In the genomic region with DNA sequence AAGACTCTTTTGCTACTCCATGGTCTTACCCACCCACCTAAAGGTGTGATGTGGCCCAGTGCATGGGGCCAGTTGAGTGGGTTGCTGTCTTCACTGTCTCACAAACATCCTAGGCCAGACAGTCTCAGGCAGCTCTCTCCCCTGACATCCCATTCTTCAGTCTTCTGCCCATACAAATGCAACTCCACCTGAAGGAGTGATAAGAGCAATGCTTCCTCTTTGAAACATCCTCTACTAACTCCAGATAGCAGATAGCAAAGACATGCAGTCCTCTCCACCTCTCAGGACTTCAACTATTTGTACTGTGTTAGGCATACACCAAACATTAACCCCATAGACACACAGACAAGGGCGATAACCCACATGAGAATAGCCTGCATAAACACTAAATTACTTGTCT, we compare ENCODE assay signal across 14 cellular contexts.
DNase-seq lines count a peak whose midpoint lies in the region; ATAC-seq, FAIRE-seq and TF ChIP-seq lines count a peak whose summit lies in the region.
"Had no signal": no experiment of that assay in that cellular context is flagged by ENCODE, and none has a peak within 500 bp of the region (broad histone marks: within the 10 kb centered on the region; RNA-seq: fewer than 3 reads in every experiment).

No MANE protein-coding gene starts in this region.

- ATAC-seq in naive thymus-derived CD8-positive, alpha-beta T cell, result no peak
- ATAC-seq in HG02870 (IDR thresholded peaks at IDR 0.05; ENCODE audit: unreplicated experiment), result no peak
- ATAC-seq: A549, HCT116 had no signal

- peaks cover 42% of the 10 kb centered on the region for H3K4me1 Mint-ChIP-seq in activated naive CD4-positive, alpha-beta T cell treated with anti-CD3 and anti-CD28 coated beads, Interleukin-2, amount 10 ng/mL, durations not matched to agents 7 days and 5 days
- peaks cover 12% of the 10 kb centered on the region for H3K4me1 Mint-ChIP-seq in activated naive CD4-positive, alpha-beta T cell treated with anti-CD3 and anti-CD28 coated beads for 36 hours (ENCODE audit: low read depth)
- peaks cover 6 to 12% (median 7%) of the 10 kb centered on the region in 4 donors for H3K4me1 Mint-ChIP-seq in naive thymus-derived CD8-positive, alpha-beta T cell

- no peak overlapping the region for H3K4me3 ChIP-seq in bronchial epithelial cell (ENCODE audit: low read depth, low read length)
- H3K4me3 ChIP-seq: A549, GM23248 had no signal

- peaks cover 8% of the 10 kb centered on the region for H3K36me3 Mint-ChIP-seq in activated naive CD4-positive, alpha-beta T cell treated with anti-CD3 and anti-CD28 coated beads, Interleukin-2, amount 10 ng/mL, durations not matched to agents 7 days and 5 days
- H3K36me3 Mint-ChIP-seq in activated naive CD4-positive, alpha-beta T cell treated with anti-CD3 and anti-CD28 coated beads for 36 hours (ENCODE audit: low read depth), result no peaks in the 10 kb centered on the region
- H3K36me3 Mint-ChIP-seq in naive thymus-derived CD8-positive, alpha-beta T cell, result peaks cover 0 to 4% (median 0%) of the 10 kb centered on the region in 3 donors

- no peak for TF ChIP-seq CTCF in bronchial epithelial cell (IDR thresholded peaks at IDR 0.05; ENCODE audit: insufficient read depth, low read length, severe bottlenecking)

- H3K27me3 ChIP-seq in bronchial epithelial cell (ENCODE audit: control insufficient read depth, insufficient read depth, low read length), result no peaks in the 10 kb centered on the region
- H3K27me3 ChIP-seq: BE2C had no signal

- CTCF ChIA-PET in activated naive CD4-positive, alpha-beta T cell treated with anti-CD3 and anti-CD28 coated beads, Interleukin-2, amount 10 ng/mL, durations not matched to agents 7 days and 5 days (lab: Charles Lee), result interaction anchor here (0.6 to 1.2 kb wide), 2 partner anchors 18 to 446 kb away, joined by 3 read pairs; no protein-coding TSS in a partner anchor
- CTCF ChIA-PET in activated naive CD4-positive, alpha-beta T cell treated with anti-CD3 and anti-CD28 coated beads for 36 hours (lab: Charles Lee), result interaction anchor here (0.6 to 6.9 kb wide), 4 partner anchors 11 to 65 kb away, joined by 3 to 58 read pairs (median 6); no protein-coding TSS in a partner anchor

- H3K27me3 Mint-ChIP-seq in activated naive CD4-positive, alpha-beta T cell treated with anti-CD3 and anti-CD28 coated beads, Interleukin-2, amount 10 ng/mL, durations not matched to agents 7 days and 5 days, result no peaks in the 10 kb centered on the region
- H3K27me3 Mint-ChIP-seq in activated naive CD4-positive, alpha-beta T cell treated with anti-CD3 and anti-CD28 coated beads for 36 hours (ENCODE audit: low read depth), result no peaks in the 10 kb centered on the region
- no peaks in the 10 kb centered on the region for H3K27me3 Mint-ChIP-seq in naive thymus-derived CD8-positive, alpha-beta T cell
- H3K27me3 Mint-ChIP-seq: CD8-positive, alpha-beta memory T cell had no signal

- no peaks in the 10 kb centered on the region for H3K9me3 Mint-ChIP-seq in activated naive CD4-positive, alpha-beta T cell treated with anti-CD3 and anti-CD28 coated beads, Interleukin-2, amount 10 ng/mL, durations not matched to agents 7 days and 5 days
- H3K9me3 Mint-ChIP-seq in activated naive CD4-positive, alpha-beta T cell treated with anti-CD3 and anti-CD28 coated beads for 36 hours, result no peaks in the 10 kb centered on the region
- no peaks in the 10 kb centered on the region for H3K9me3 Mint-ChIP-seq in naive thymus-derived CD8-positive, alpha-beta T cell
- H3K9me3 Mint-ChIP-seq: CD8-positive, alpha-beta memory T cell; IgD-negative memory B cell had no signal

- no peak overlapping the region for H3K4me3 Mint-ChIP-seq in activated naive CD4-positive, alpha-beta T cell treated with anti-CD3 and anti-CD28 coated beads, Interleukin-2, amount 10 ng/mL, durations not matched to agents 7 days and 5 days
- H3K4me3 Mint-ChIP-seq in activated naive CD4-positive, alpha-beta T cell treated with anti-CD3 and anti-CD28 coated beads for 36 hours, result no peak overlapping the region
- H3K4me3 Mint-ChIP-seq in naive thymus-derived CD8-positive, alpha-beta T cell, result no peak overlapping the region
- H3K4me3 Mint-ChIP-seq: CD8-positive, alpha-beta memory T cell; IgD-negative memory B cell had no signal

- no peak for DNase-seq in activated naive CD4-positive, alpha-beta T cell treated with anti-CD3 and anti-CD28 coated beads, Interleukin-2, amount 10 ng/mL, durations not matched to agents 7 days and 5 days
- DNase-seq in activated naive CD4-positive, alpha-beta T cell treated with anti-CD3 and anti-CD28 coated beads for 36 hours, result no peak
- DNase-seq in OCI-M1 (lab: John Stamatoyannopoulos, UW), result peak; percentile 1
- no peak for DNase-seq in bronchial epithelial cell (ENCODE audit: low read depth)
- DNase-seq in naive thymus-derived CD8-positive, alpha-beta T cell, result no peak
- DNase-seq: BE2C; Caco-2; CD8-positive, alpha-beta memory T cell; GM23248 had no signal

- H3K36me3 ChIP-seq in bronchial epithelial cell (ENCODE audit: control insufficient read depth, insufficient read depth, low read length), result no peaks in the 10 kb centered on the region
- H3K36me3 ChIP-seq: BE2C had no signal

- peak overlapping the region; percentile 53 for H3K27ac Mint-ChIP-seq in activated naive CD4-positive, alpha-beta T cell treated with anti-CD3 and anti-CD28 coated beads, Interleukin-2, amount 10 ng/mL, durations not matched to agents 7 days and 5 days
- no peak overlapping the region for H3K27ac Mint-ChIP-seq in activated naive CD4-positive, alpha-beta T cell treated with anti-CD3 and anti-CD28 coated beads for 36 hours
- H3K27ac Mint-ChIP-seq in naive thymus-derived CD8-positive, alpha-beta T cell, result peak overlapping the region in 5 of 10 donors; percentile 27 to 56 (median 48)
- H3K27ac Mint-ChIP-seq: IgD-negative memory B cell had no signal

- intact Hi-C loops in activated naive CD4-positive, alpha-beta T cell treated with anti-CD3 and anti-CD28 coated beads for 36 hours (cut with micrococcal nuclease), result loop anchor here (5.0 kb wide), 1 partner anchor 263 kb away; no protein-coding TSS in a partner anchor

- FAIRE-seq in bronchial epithelial cell (lab: Jason Lieb, UNC), result peak; percentile 13
- FAIRE-seq: A549, H54 had no signal

- POLR2A ChIA-PET in naive thymus-derived CD8-positive, alpha-beta T cell (lab: Charles Lee), result no interaction called here
